8 cellular contexts compared by ENCODE assay signal in the genomic region with DNA sequence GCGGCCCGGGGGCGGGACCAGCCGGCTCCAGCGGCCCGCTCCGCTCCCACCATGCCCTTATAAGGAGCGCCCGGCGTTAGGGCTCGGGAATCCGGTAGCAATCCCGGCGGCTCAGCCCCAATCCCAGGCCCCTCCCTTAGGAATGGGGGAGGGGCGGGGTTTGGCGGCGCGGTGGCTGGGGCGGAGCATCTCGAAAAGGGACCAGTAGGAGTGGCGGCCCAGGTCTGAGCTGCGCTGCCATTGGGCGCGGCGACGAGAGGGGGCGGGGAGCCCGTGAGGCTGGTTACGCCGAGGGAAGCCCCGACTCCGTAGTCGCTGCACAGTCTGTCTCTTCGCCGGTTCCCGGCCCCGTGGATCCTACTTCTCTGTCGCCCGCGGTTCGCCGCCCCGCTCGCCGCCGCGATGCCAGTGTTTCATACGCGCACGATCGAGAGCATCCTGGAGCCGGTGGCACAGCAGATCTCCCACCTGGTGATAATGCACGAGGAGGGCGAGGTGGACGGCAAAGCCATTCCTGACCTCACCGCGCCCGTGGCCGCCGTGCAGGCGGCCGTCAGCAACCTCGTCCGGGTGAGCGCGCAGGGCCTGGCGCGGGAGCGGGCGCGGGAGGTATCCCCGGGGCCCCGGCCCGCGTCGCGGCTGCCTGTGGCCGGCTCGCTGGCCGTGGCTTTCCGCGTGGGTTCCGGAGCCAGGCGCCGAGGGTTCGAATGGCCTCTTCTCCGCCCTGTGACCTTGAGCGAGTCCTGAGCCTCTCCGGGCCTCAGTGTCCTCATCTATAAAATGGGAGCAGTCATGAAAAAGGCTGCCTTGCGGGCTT. TPM values are rescaled to one million over a fixed set of nuclear protein-coding genes. Genes with fewer than 3 reads are reported as not detected.
A peak's percentile ranks its signal among the peaks of the same experiment; 100 is the strongest.
DNase-seq lines count a peak whose midpoint lies in the region; FAIRE-seq and TF ChIP-seq lines count a peak whose summit lies in the region.

A gene (plus strand): TSS at position 311 of the 817 bp plus-strand sequence. CDS start 92 bp downstream, at position 403.

- no peaks in the 10 kb centered on the region for H3K9me3 Mint-ChIP-seq in activated naive CD4-positive, alpha-beta T cell treated with anti-CD3 and anti-CD28 coated beads for 36 hours

- peaks cover 26% of the 10 kb centered on the region for H3K4me1 Mint-ChIP-seq in activated naive CD4-positive, alpha-beta T cell treated with anti-CD3 and anti-CD28 coated beads for 36 hours (ENCODE audit: low read depth)

- no peaks in the 10 kb centered on the region for H3K27me3 Mint-ChIP-seq in activated naive CD4-positive, alpha-beta T cell treated with anti-CD3 and anti-CD28 coated beads for 36 hours (ENCODE audit: low read depth)

- intact Hi-C loops in activated naive CD4-positive, alpha-beta T cell treated with anti-CD3 and anti-CD28 coated beads for 36 hours (cut with micrococcal nuclease) = loop anchor here (1.0 to 5.0 kb wide), 7 partner anchors 42 to 1741 kb away; a partner anchor contains a TSS

- CTCF ChIA-PET in activated naive CD4-positive, alpha-beta T cell treated with anti-CD3 and anti-CD28 coated beads for 36 hours (lab: Charles Lee) = interaction anchor here (1.0 to 1.4 kb wide), 2 partner anchors 25 to 1237 kb away, joined by 3 to 4 read pairs; a partner anchor contains a TSS

- DNase-seq in GM03348 (ENCODE audit: low spot score) (peak; percentile 98), HFF-Myc (ENCODE audit: extremely low read depth, low read depth) (peak; percentile 86), NAMALWA (ENCODE audit: low spot score) (peak; percentile 87), SK-N-DZ (ENCODE audit: low spot score) (peak; percentile 98), frontal cortex (ENCODE audit: low spot score in 2 of 2) (peak; percentile 92 to 94), substantia nigra (lab: John Stamatoyannopoulos, UW) (peak; percentile 60 to 98 (median 93))
- peak; percentile 96 for DNase-seq in activated naive CD4-positive, alpha-beta T cell treated with anti-CD3 and anti-CD28 coated beads for 36 hours

- peak within 1 kb of the TSS; percentile 93 for H3K27ac ChIP-seq in neutrophil
- H3K27ac ChIP-seq in substantia nigra (ENCODE audit: low read depth, low read length, poor library complexity, severe bottlenecking) = peak within 1 kb of the TSS; percentile 66

- H3K4me3 Mint-ChIP-seq in activated naive CD4-positive, alpha-beta T cell treated with anti-CD3 and anti-CD28 coated beads for 36 hours = peak within 1 kb of the TSS; percentile 86

- no peaks in the 10 kb centered on the region for H3K9me3 ChIP-seq in neutrophil

- H3K36me3 ChIP-seq in neutrophil = no peaks in the 10 kb centered on the region

- FAIRE-seq in frontal cortex (lab: Jason Lieb, UNC) = no peak

- H3K27ac Mint-ChIP-seq in activated naive CD4-positive, alpha-beta T cell treated with anti-CD3 and anti-CD28 coated beads for 36 hours = peak within 1 kb of the TSS; percentile 89

- H3K4me1 ChIP-seq in neutrophil (ENCODE audit: control insufficient read depth in 1 of 2, insufficient read depth in 1 of 2, low read depth in 1 of 2, low read length in 1 of 2) = peaks cover 65 to 82% of the 10 kb centered on the region in 2 experiments

- no peaks in the 10 kb centered on the region for H3K27me3 ChIP-seq in neutrophil

- TF ChIP-seq CTCF in HFF-Myc (IDR thresholded peaks at IDR 0.05; ENCODE audit: low read depth, low read length, missing control alignments) (no peak), neutrophil (IDR thresholded peaks at IDR 0.05) (no peak)

- no peaks in the 10 kb centered on the region for H3K36me3 Mint-ChIP-seq in activated naive CD4-positive, alpha-beta T cell treated with anti-CD3 and anti-CD28 coated beads for 36 hours (ENCODE audit: low read depth)

- H3K4me3 ChIP-seq in HFF-Myc (replicated peaks; ENCODE audit: low read depth, low read length) (peak within 1 kb of the TSS; percentile 100), neutrophil (ENCODE audit: low read depth in 1 of 2, low read length in 1 of 2) (peak within 1 kb of the TSS; percentile 88 to 99)

RNA-seq across cellular contexts. Expression of the gene that starts here (rescaled TPM):
- 20.3 and 26.1 TPM in 2 replicates for polyA plus RNA-seq in SK-N-DZ (2014; cell fraction: cytosol; rRNA removed)
- polyA plus RNA-seq in SK-N-DZ (2014; cell fraction: nucleus; rRNA removed) = 16.2 and 20.0 TPM in 2 replicates
- 10 to 100 TPM; 13.4 to 14.4 TPM for total RNA-seq in activated naive CD4-positive, alpha-beta T cell treated with anti-CD3 and anti-CD28 coated beads for 36 hours
- total RNA-seq in frontal cortex = 11.4 TPM

Comparison
In these comparisons a context has a peak if more than half of its experiments do, and no peak if none do; other contexts are left out.
1. Peak in every context shown above with its lines: DNase-seq, H3K4me3 ChIP-seq and H3K27ac ChIP-seq.